In genomic region chr7:81248420-81248819, GRCh38 we compare ENCODE assay signal across 23 cellular contexts.
"Had no signal": no experiment of that assay in that cellular context is flagged by ENCODE, and none has a peak within 500 bp of the region (broad histone marks: within the 10 kb centered on the region; RNA-seq: fewer than 3 reads in every experiment).

No MANE protein-coding gene starts in this region.

- H3K9me3 ChIP-seq: lower lobe of right lung, mucosa of descending colon, vagina had no signal

- H3K4me3 ChIP-seq: heart left ventricle, lower lobe of right lung, mucosa of descending colon, smooth muscle cell, vagina had no signal

- H3K4me1 ChIP-seq: heart left ventricle, lower lobe of right lung, vagina had no signal

- H3K4me3 Mint-ChIP-seq: activated T-cell treated with anti-CD3 and anti-CD28 coated beads, Interleukin-2, amount 50 U/mL, for 24 hours; activated T-helper 17 cell treated with anti-CD3 and anti-CD28 coated beads, Interleukin-2, amount 50 U/mL, for 72 hours; endodermal cell; stimulated activated memory B cell treated with anti-CD40 and anti-IgM and Interleukin-4, amounts not matched to agents 10 μg/mL and 1 μg/mL and 100 μg/mL, for 72 hours; WTC11 had no signal

- H3K36me3 Mint-ChIP-seq: activated naive CD4-positive, alpha-beta T cell treated with anti-CD3 and anti-CD28 coated beads, Interleukin-2, amount 50 U/mL, for 72 hours; stimulated activated memory B cell treated with anti-CD40 and anti-IgM and Interleukin-4, amounts not matched to agents 10 μg/mL and 1 μg/mL and 100 μg/mL, for 72 hours had no signal

- H3K4me2 ChIP-seq: smooth muscle cell had no signal

- ATAC-seq: activated naive CD4-positive, alpha-beta T cell treated with anti-CD3 and anti-CD28 coated beads, Interleukin-2, amount 50 U/mL, for 72 hours; activated T-helper 17 cell treated with anti-CD3 and anti-CD28 coated beads, Interleukin-2, amount 50 U/mL, for 72 hours; heart left ventricle; left lobe of liver; lower lobe of right lung; mucosa of descending colon; sciatic nerve; stimulated activated memory B cell treated with anti-CD40 and anti-IgM and Interleukin-4, amounts not matched to agents 10 μg/mL and 1 μg/mL and 100 μg/mL, for 72 hours; WTC11 had no signal

- FAIRE-seq: kidney had no signal

- H3K36me3 ChIP-seq: brain microvascular endothelial cell, heart left ventricle, lower lobe of right lung, vagina had no signal

- H3K27me3 Mint-ChIP-seq: activated T-cell treated with anti-CD3 and anti-CD28 coated beads, Interleukin-2, amount 50 U/mL, for 24 hours; activated T-helper 17 cell treated with anti-CD3 and anti-CD28 coated beads, Interleukin-2, amount 50 U/mL, for 72 hours; stimulated activated memory B cell treated with anti-CD40 and anti-IgM and Interleukin-4, amounts not matched to agents 10 μg/mL and 1 μg/mL and 100 μg/mL, for 72 hours had no signal

- H3K27me3 ChIP-seq: brain microvascular endothelial cell, heart left ventricle, vagina had no signal

- H3K27ac ChIP-seq: brain microvascular endothelial cell, epithelial cell of prostate, heart left ventricle, lower lobe of right lung, vagina had no signal

- DNase-seq: activated CD8-positive, alpha-beta memory T cell treated with anti-CD3 and anti-CD28 coated beads, Interleukin-2, amount 50 U/mL, for 4 hours; activated T-cell treated with anti-CD3 and anti-CD28 coated beads, Interleukin-2, amount 50 U/mL, for 24 hours; aorta; brain microvascular endothelial cell; cortex of kidney; endodermal cell; heart left ventricle; kidney; lower lobe of right lung; mesendoderm; mucosa of descending colon; stimulated activated CD4-positive, alpha-beta T cell treated with anti-CD3 and anti-CD28 coated beads, Interleukin-15, amount 100 ng/mL, for 24 hours; T-helper 9 cell; trophoblast cell had no signal

- H3K27ac Mint-ChIP-seq: activated naive CD4-positive, alpha-beta T cell treated with anti-CD3 and anti-CD28 coated beads, Interleukin-2, amount 50 U/mL, for 72 hours; activated T-cell treated with anti-CD3 and anti-CD28 coated beads, Interleukin-2, amount 50 U/mL, for 24 hours; activated T-helper 17 cell treated with anti-CD3 and anti-CD28 coated beads, Interleukin-2, amount 50 U/mL, for 72 hours; endodermal cell; stimulated activated memory B cell treated with anti-CD40 and anti-IgM and Interleukin-4, amounts not matched to agents 10 μg/mL and 1 μg/mL and 100 μg/mL, for 72 hours; WTC11 had no signal

- H3K4me1 Mint-ChIP-seq: activated T-helper 17 cell treated with anti-CD3 and anti-CD28 coated beads, Interleukin-2, amount 50 U/mL, for 72 hours; stimulated activated memory B cell treated with anti-CD40 and anti-IgM and Interleukin-4, amounts not matched to agents 10 μg/mL and 1 μg/mL and 100 μg/mL, for 72 hours had no signal
